10 cellular contexts compared by ENCODE assay signal in genomic region chr1:47149172-47149571, GRCh38. TPM values are rescaled to one million over a fixed set of nuclear protein-coding genes. Genes with fewer than 3 reads are reported as not detected.
"Had no signal": no experiment of that assay in that cellular context is flagged by ENCODE, and none has a peak within 500 bp of the region (broad histone marks: within the 10 kb centered on the region; RNA-seq: fewer than 3 reads in every experiment).

No MANE protein-coding gene starts in this region.

RNA-seq across cellular contexts. Expression of gene CYP4A22, which starts 11.9 kb away (rescaled TPM):
- total RNA-seq: activated CD4-positive, alpha-beta memory T cell treated with anti-CD3 and anti-CD28 coated beads for 36 hours; activated CD4-positive, alpha-beta T cell treated with anti-CD3 and anti-CD28 coated beads, Interleukin-2, amount 10 ng/mL, durations not matched to agents 7 days and 5 days; activated naive CD4-positive, alpha-beta T cell treated with anti-CD3 and anti-CD28 coated beads, Interleukin-2, amount 50 U/mL, for 72 hours; activated T-cell treated with anti-CD3 and anti-CD28 coated beads, Interleukin-2, amount 50 U/mL, for 4 hours; ascending aorta; body of pancreas; bronchial epithelial cell; chondrocyte; PC-9; T-cell had no signal

RNA-seq across cellular contexts. Expression of gene PDZK1IP1, which starts 40.7 kb away (rescaled TPM):
- total RNA-seq: activated CD4-positive, alpha-beta memory T cell treated with anti-CD3 and anti-CD28 coated beads for 36 hours; activated CD4-positive, alpha-beta T cell treated with anti-CD3 and anti-CD28 coated beads, Interleukin-2, amount 10 ng/mL, durations not matched to agents 7 days and 5 days; activated naive CD4-positive, alpha-beta T cell treated with anti-CD3 and anti-CD28 coated beads, Interleukin-2, amount 50 U/mL, for 72 hours; activated T-cell treated with anti-CD3 and anti-CD28 coated beads, Interleukin-2, amount 50 U/mL, for 4 hours; ascending aorta; chondrocyte; T-cell had no signal
